21 cellular contexts compared by ENCODE assay signal in genomic region chr7:6252748-6253147, GRCh38. TPM values are rescaled to one million over a fixed set of nuclear protein-coding genes. Genes with fewer than 3 reads are reported as not detected.
A peak's percentile ranks its signal among the peaks of the same experiment; 100 is the strongest.
DNase-seq lines count a peak whose midpoint lies in the region; ATAC-seq, FAIRE-seq and TF ChIP-seq lines count a peak whose summit lies in the region.
"Had no signal": no experiment of that assay in that cellular context is flagged by ENCODE, and none has a peak within 500 bp of the region (broad histone marks: within the 10 kb centered on the region; RNA-seq: fewer than 3 reads in every experiment).

No MANE protein-coding gene starts in this region.

- H3K4me1 ChIP-seq in left ventricle myocardium inferior (peaks cover 100% of the 10 kb centered on the region), GM12878 (ENCODE audit: control insufficient read depth, insufficient read depth, low read length) (peaks cover 24% of the 10 kb centered on the region), uterus (peaks cover 0 to 7% of the 10 kb centered on the region in 2 donors)

- TF ChIP-seq POLR2A in GM12878 (IDR thresholded peaks at IDR 0.05; ENCODE audit: low read depth, low read length) (no peak), uterus (IDR thresholded peaks at IDR 0.05) (no peak)

- DNase-seq in left ventricle myocardium inferior (no peak), left ventricle myocardium superior (no peak), GM12878 (ENCODE audit: low read depth, low spot score) (no peak), iris pigment epithelial cell (ENCODE audit: low read depth) (peak; percentile 68), uterus (no peak), activated T-cell treated with anti-CD3 and anti-CD28 coated beads for 4 hours (no peak), AG08396 (ENCODE audit: low spot score) (no peak)
- DNase-seq in stimulated activated CD4-positive, alpha-beta T cell treated with anti-CD3 and anti-CD28 coated beads, Interleukin-4, amount 100 ng/mL, for 24 hours, result no peak
- DNase-seq: ACHN; activated CD4-positive, alpha-beta T cell treated with anti-CD3 and anti-CD28 coated beads for 48 hours; activated naive CD4-positive, alpha-beta T cell treated with anti-CD3 and anti-CD28 coated beads, Interleukin-2, amount 50 U/mL, for 16 hours; effector memory CD4-positive, alpha-beta T cell; midbrain; ovary; T1000; upper lobe of left lung had no signal

- no peaks in the 10 kb centered on the region for H3K36me3 ChIP-seq in left ventricle myocardium inferior
- no peaks in the 10 kb centered on the region for H3K36me3 ChIP-seq in GM12878 (ENCODE audit: control insufficient read depth in 2 of 2, insufficient read depth in 2 of 2, low read length in 1 of 2)
- no peaks in the 10 kb centered on the region for H3K36me3 ChIP-seq in uterus
- H3K36me3 ChIP-seq: gastroesophageal sphincter, ovary, upper lobe of left lung had no signal

- RAD21 ChIA-PET in GM12878 (lab: Charles Lee; ENCODE audit: unreplicated experiment), result interaction anchor here (1.9 to 2.9 kb wide), 4 partner anchors 8 to 18 kb away, joined by 7 to 16 read pairs (median 8); no protein-coding TSS in a partner anchor

- TF ChIP-seq EP300 in GM12878 (IDR thresholded peaks at IDR 0.05; ENCODE audit: borderline replicate concordance in 1 of 2, control insufficient read depth in 1 of 2, low read depth in 2 of 2, low read length in 2 of 2), result no peak

- H4K20me1 ChIP-seq in GM12878 (ENCODE audit: control insufficient read depth, insufficient read depth), result no peaks in the 10 kb centered on the region

- CTCF ChIA-PET in GM12878 (lab: Yijun Ruan, JAX), result interaction anchor here (1.3 to 3.3 kb wide), 3 partner anchors 8 to 68 kb away, joined by 3 to 17 read pairs (median 5); no protein-coding TSS in a partner anchor

- ATAC-seq in left ventricle myocardium superior (no peak), GM12878 (no peak)
- ATAC-seq: gastroesophageal sphincter; HCT116; stimulated activated memory B cell treated with anti-CD40 and anti-IgM and Interleukin-4, amounts not matched to agents 10 μg/mL and 1 μg/mL and 100 μg/mL, for 72 hours had no signal

- no TSS peak for BruUV-seq in GM12878 (replicated peaks; lab: Mats Ljungman, UMichigan)

- no peak for TF ChIP-seq RAD21 in GM12878 (IDR thresholded peaks at IDR 0.05; ENCODE audit: insufficient read depth, low read depth, low read length)

- in situ Hi-C loops in GM12878 (cut with MboI), result loop anchor here (25.0 kb wide), 1 partner anchor 1885 kb away; no protein-coding TSS in a partner anchor

- no peak overlapping the region for H2AFZ ChIP-seq in GM12878 (ENCODE audit: control insufficient read depth, low read depth, low read length)

- TF ChIP-seq CTCF in left ventricle myocardium inferior (IDR thresholded peaks at IDR 0.05; ENCODE audit: borderline replicate concordance) (no peak), GM12878 (IDR thresholded peaks at IDR 0.05 in 2 of 3, conservative IDR thresholded peaks at IDR 0.05 in 1 of 3; ENCODE audit: control insufficient read depth in 2 of 3, extremely low read depth in 1 of 3, insufficient read depth in 1 of 3, low read depth in 3 of 3, low read length in 3 of 3) (no peak), uterus (IDR thresholded peaks at IDR 0.05) (no peak)

- H3K27ac ChIP-seq in left ventricle myocardium inferior (replicated peaks), result peak overlapping the region; percentile 76
- H3K27ac ChIP-seq in GM12878 (ENCODE audit: control insufficient read depth, insufficient read depth), result peak overlapping the region; percentile 77
- H3K27ac ChIP-seq in uterus, result peak overlapping the region; percentile 26 to 45
- H3K27ac ChIP-seq: ovary, upper lobe of left lung had no signal

- POLR2A ChIA-PET in GM12878 (lab: Charles Lee), result interaction anchor here (0.6 kb wide), 1 partner anchor 20 kb away, joined by 3 read pairs; no protein-coding TSS in a partner anchor

- peaks cover 71% of the 10 kb centered on the region for H3K79me2 ChIP-seq in GM12878 (ENCODE audit: control insufficient read depth, insufficient read depth, low read length)

- H3K9me3 ChIP-seq in left ventricle myocardium inferior (replicated peaks) (no peaks in the 10 kb centered on the region), GM12878 (replicated peaks; ENCODE audit: control insufficient read depth, insufficient read depth, low read length) (no peaks in the 10 kb centered on the region), uterus (no peaks in the 10 kb centered on the region)
- H3K9me3 ChIP-seq: gastroesophageal sphincter, ovary, upper lobe of left lung had no signal

- FAIRE-seq in GM12878 (lab: Jason Lieb, UNC), result no peak
- FAIRE-seq: bronchial epithelial cell, G401.6 had no signal

- H3K4me3 ChIP-seq in left ventricle myocardium inferior, result peak overlapping the region; percentile 15
- H3K4me3 ChIP-seq in GM12878, result peak overlapping the region; percentile 19; the same call in 1 of the 2 replicates
- no peak overlapping the region for H3K4me3 ChIP-seq in uterus
- H3K4me3 ChIP-seq: gastroesophageal sphincter, ovary had no signal

- H3K9ac ChIP-seq in GM12878 (ENCODE audit: control insufficient read depth, insufficient read depth, low read length), result no peak overlapping the region

- WGBS in GM12878 (ENCODE audit: insufficient coverage, insufficient replicate concordance, low lambda C conversion rate, missing lambda C conversion rate), result 100% methylated on average over 2 of the region's 2 CpGs

- H3K27me3 ChIP-seq in left ventricle myocardium inferior (ENCODE audit: low read depth) (no peaks in the 10 kb centered on the region), GM12878 (replicated peaks in 1 of 2; ENCODE audit: control insufficient read depth in 2 of 2, insufficient read depth in 2 of 2, low read length in 1 of 2) (no peaks in the 10 kb centered on the region), uterus (no peaks in the 10 kb centered on the region)
- H3K27me3 ChIP-seq: gastroesophageal sphincter, ovary, upper lobe of left lung had no signal

- SMC1A ChIA-PET in GM12878 (lab: Charles Lee; ENCODE audit: uncharacterized antibody, unreplicated experiment), result interaction anchor here (1.2 to 3.1 kb wide), 3 partner anchors 8 to 69 kb away, joined by 3 to 29 read pairs (median 8); no protein-coding TSS in a partner anchor

- no peak overlapping the region; the same call in 1 of the 2 replicates for H3K4me2 ChIP-seq in GM12878 (ENCODE audit: control insufficient read depth, insufficient read depth)

- intact Hi-C loops in left ventricle myocardium inferior (cut with micrococcal nuclease), result no loop called here
- intact Hi-C loops in left ventricle myocardium superior (cut with micrococcal nuclease), result no loop called here
- intact Hi-C loops in GM12878 (cut with micrococcal nuclease; ENCODE audit: unreplicated experiment), result no loop called here
- intact Hi-C loops in uterus (cut with DNase I; ENCODE audit: low total_unique reads), result no loop called here

TF ChIP-seq in GM12878, 131 proteins besides CTCF, POLR2A, EP300 and RAD21 (continues in another document):
- TF ChIP-seq CEBPB (IDR thresholded peaks at IDR 0.05; ENCODE audit: borderline replicate concordance in 1 of 2, low read depth in 2 of 2, low read length in 2 of 2), result no peak
- no peak for TF ChIP-seq RAD51 (IDR thresholded peaks at IDR 0.05)
- no peak for TF ChIP-seq SP1 (IDR thresholded peaks at IDR 0.05; ENCODE audit: low read depth, low read length)
- no peak for TF ChIP-seq SKIL (IDR thresholded peaks at IDR 0.05; ENCODE audit: low read depth, poor library complexity, severe bottlenecking)
- no peak for TF ChIP-seq HDAC6 (IDR thresholded peaks at IDR 0.05; ENCODE audit: unreplicated experiment)
- no peak for TF ChIP-seq LARP7 (IDR thresholded peaks at IDR 0.05)

RNA-seq across cellular contexts. Expression of gene CYTH3, which starts 19.7 kb away (rescaled TPM):
- total RNA-seq in left ventricle myocardium inferior, result 25.5 TPM
- total RNA-seq in left ventricle myocardium superior, result 27.8 TPM
- total RNA-seq in GM12878 (2013; cell fraction: nucleolus; rRNA removed), result 68.4 and 72.9 TPM in 2 replicates
- total RNA-seq in GM12878 (2014; rRNA removed), result 16.7 and 19.8 TPM in 2 replicates
- total RNA-seq in GM12878 (2014; rRNA removed; fragmentation: Illumina TruSeq; extraction: Trizol), result 12.9 and 13.1 TPM in 2 replicates
- total RNA-seq in GM12878 (2021), result 20.8 and 23.9 TPM in 2 replicates
- polyA plus RNA-seq in GM12878 (2011; ENCODE audit: low read depth), result 7.7 TPM
- polyA plus RNA-seq in GM12878 (2011; rRNA removed), result 16.1 and 28.2 TPM in 2 replicates
- polyA plus RNA-seq in GM12878 (2011; cell fraction: cytosol; rRNA removed), result 21.5 and 26.0 TPM in 2 replicates
- polyA plus RNA-seq in GM12878 (2011; cell fraction: nucleus; rRNA removed), result 69.2 and 77.0 TPM in 2 replicates
- polyA plus RNA-seq in GM12878 (2012), result 14.2 and 17.9 TPM in 2 replicates
- polyA plus RNA-seq in GM12878 (2014; fragmentation: Illumina TruSeq; extraction: Trizol), result 12.2 and 16.6 TPM in 2 replicates
- polyA plus RNA-seq in GM12878 (2014; fragmentation: Nextera tagmentation; extraction: Ambion mirVana), result 1 to 10 TPM in 1 of 2 experiments, under 1 TPM in 1; 0.45 to 1.4 TPM
- polyA plus RNA-seq in GM12878 (2014; rRNA removed), result 27.4 and 32.3 TPM in 2 replicates
- polyA plus RNA-seq in GM12878 (2016; fragmentation: Nextera tagmentation; extraction: Ambion mirVana), result 10 to 100 TPM; 13.8 to 14.8 TPM
- polyA minus RNA-seq in GM12878 (2011; rRNA and poly(A)+ RNA removed), result 12.1 and 17.7 TPM in 2 replicates
- polyA minus RNA-seq in GM12878 (2011; cell fraction: cytosol; rRNA and poly(A)+ RNA removed), result 6.7 TPM in 2 replicates
- 18.3 and 25.9 TPM in 2 replicates for polyA minus RNA-seq in GM12878 (2011; cell fraction: nucleus; rRNA and poly(A)+ RNA removed)
- 10 to 100 TPM; 14.6 to 47.4 (median 22.8) TPM for total RNA-seq in uterus

Comparison
In these comparisons a context has a peak if more than half of its experiments do, and no peak if none do; other contexts are left out.
1. H3K4me3 ChIP-seq: peak in left ventricle myocardium inferior (single experiment) and GM12878 (single experiment); none in uterus (0 of 2).
2. Peak in every context shown above with its lines, with median percentiles within 50 percentile points of each other: H3K27ac ChIP-seq.